9 cellular contexts compared by ENCODE assay signal in genomic region chr5:73499756-73500155, GRCh38. TPM values are rescaled to one million over a fixed set of nuclear protein-coding genes. Genes with fewer than 3 reads are reported as not detected.
DNase-seq lines count a peak whose midpoint lies in the region; ATAC-seq, FAIRE-seq and TF ChIP-seq lines count a peak whose summit lies in the region.
"Had no signal": no experiment of that assay in that cellular context is flagged by ENCODE, and none has a peak within 500 bp of the region (broad histone marks: within the 10 kb centered on the region; RNA-seq: fewer than 3 reads in every experiment).

No MANE protein-coding gene starts in this region.

- intact Hi-C loops in MCF 10A (cut with micrococcal nuclease) = no loop called here

- no peaks in the 10 kb centered on the region for H3K9me3 Mint-ChIP-seq in MCF 10A (ENCODE audit: unreplicated experiment)
- no peaks in the 10 kb centered on the region for H3K9me3 Mint-ChIP-seq in mesothelial cell of epicardium

- DNase-seq in MCF 10A (ENCODE audit: unreplicated experiment) = no peak
- no peak for DNase-seq in mesothelial cell of epicardium (ENCODE audit: low spot score in 2 of 2, unreplicated experiment in 2 of 2)
- DNase-seq in stimulated activated CD8-positive, alpha-beta memory T cell treated with anti-CD3 and anti-CD28 coated beads, Interleukin-4, amount 100 ng/mL, for 48 hours = no peak
- DNase-seq in OCI-M1 (lab: John Stamatoyannopoulos, UW) = no peak
- no peak for DNase-seq in frontal cortex (ENCODE audit: low spot score in 2 of 2)
- DNase-seq: caudate nucleus had no signal

- peak overlapping the region; percentile 98 for H3K27ac Mint-ChIP-seq in MCF 10A (ENCODE audit: low read depth, unreplicated experiment)
- peak overlapping the region; percentile 100 for H3K27ac Mint-ChIP-seq in mesothelial cell of epicardium

- no peak for FAIRE-seq in frontal cortex (lab: Jason Lieb, UNC)

- no peak overlapping the region for H2AFZ ChIP-seq in ACC112 (ENCODE audit: low read length, unreplicated experiment)

- H3K36me3 ChIP-seq in ACC112 (ENCODE audit: insufficient read depth, low read length) (peaks cover 41% of the 10 kb centered on the region), HUES48 (ENCODE audit: control insufficient read depth, insufficient read depth, low read length) (peaks cover 57% of the 10 kb centered on the region)

- no peak overlapping the region for H3K9ac ChIP-seq in HUES48 (ENCODE audit: low read depth, low read length)

- H3K79me2 ChIP-seq in ACC112 (ENCODE audit: control insufficient read depth, insufficient read depth, low read length, unreplicated experiment) = peaks cover 55% of the 10 kb centered on the region

- peaks cover 68% of the 10 kb centered on the region for H3K36me3 Mint-ChIP-seq in MCF 10A (ENCODE audit: insufficient read depth, unreplicated experiment)
- peaks cover 25% of the 10 kb centered on the region for H3K36me3 Mint-ChIP-seq in mesothelial cell of epicardium

- no peak for ATAC-seq in GM18505 (IDR thresholded peaks at IDR 0.05; ENCODE audit: unreplicated experiment)

- peaks cover 27% of the 10 kb centered on the region for H3K4me1 ChIP-seq in ACC112 (ENCODE audit: control insufficient read depth, insufficient read depth, low read length, unreplicated experiment)
- peaks cover 28% of the 10 kb centered on the region for H3K4me1 ChIP-seq in HUES48 (ENCODE audit: control insufficient read depth, insufficient read depth, low read length)

- no peaks in the 10 kb centered on the region for H3K27me3 ChIP-seq in ACC112 (ENCODE audit: insufficient read depth, low read length)
- no peaks in the 10 kb centered on the region for H3K27me3 ChIP-seq in HUES48 (ENCODE audit: control insufficient read depth, insufficient read depth, low read length)

- H3K4me3 ChIP-seq in ACC112 (ENCODE audit: low read depth, low read length) = peak overlapping the region; percentile 91
- peak overlapping the region; percentile 92 for H3K4me3 ChIP-seq in HUES48 (ENCODE audit: low read depth, low read length)

- no TSS peak for BruUV-seq in MCF 10A (replicated peaks; lab: Mats Ljungman, UMichigan)

- no peak for TF ChIP-seq CTCF in MCF 10A (IDR thresholded peaks at IDR 0.05; ENCODE audit: unreplicated experiment)
- TF ChIP-seq CTCF in mesothelial cell of epicardium (IDR thresholded peaks at IDR 0.05; ENCODE audit: unreplicated experiment) = no peak

- peak overlapping the region; percentile 86; the same call in 1 of the 2 replicates for H3K27ac ChIP-seq in ACC112 (ENCODE audit: low read depth, low read length)
- H3K27ac ChIP-seq in HUES48 (ENCODE audit: low read depth, low read length) = peak overlapping the region; percentile 10

- no peaks in the 10 kb centered on the region for H3K9me3 ChIP-seq in HUES48 (ENCODE audit: control insufficient read depth, insufficient read depth, low read length)

- H3K4me3 Mint-ChIP-seq in MCF 10A (ENCODE audit: unreplicated experiment) = peak overlapping the region; percentile 94
- H3K4me3 Mint-ChIP-seq in mesothelial cell of epicardium = peak overlapping the region; percentile 98

- POLR2A ChIA-PET in MCF 10A (lab: Yijun Ruan, JAX) = interaction anchor here (0.7 to 6.1 kb wide), 15 partner anchors 8 to 544 kb away, joined by 3 to 84 read pairs (median 22); partner anchors contain the start of genes ANKRA2, FCHO2, FOXD1 and UTP15

- no peaks in the 10 kb centered on the region for H3K27me3 Mint-ChIP-seq in MCF 10A (ENCODE audit: insufficient read depth, unreplicated experiment)
- H3K27me3 Mint-ChIP-seq in mesothelial cell of epicardium (ENCODE audit: low read depth) = no peaks in the 10 kb centered on the region

- CTCF ChIA-PET in MCF 10A (lab: Yijun Ruan, JAX) = interaction anchor here (0.6 to 1.6 kb wide), 7 partner anchors 9 to 416 kb away, joined by 3 to 5 read pairs (median 4); no protein-coding TSS in a partner anchor

- H3K4me1 Mint-ChIP-seq in MCF 10A (ENCODE audit: insufficient read depth, unreplicated experiment) (peaks cover 15% of the 10 kb centered on the region), mesothelial cell of epicardium (peaks cover 32% of the 10 kb centered on the region)

- no peak for TF ChIP-seq POLR2A in GM18505 (IDR thresholded peaks at IDR 0.05; ENCODE audit: borderline replicate concordance, extremely low read depth, insufficient read depth, insufficient read length)

RNA-seq across cellular contexts. Expression of gene BTF3, which starts 1.5 kb away (rescaled TPM):
- total RNA-seq in MCF 10A (2022) = 937 and 946 TPM in 2 replicates
- 641 to 666 TPM (median 655 TPM) in 3 replicates for total RNA-seq in mesothelial cell of epicardium
- 230 TPM for total RNA-seq in frontal cortex

RNA-seq across cellular contexts. Expression of gene FOXD1, which starts 51.2 kb away (rescaled TPM):
- 46.4 and 50.9 TPM in 2 replicates for total RNA-seq in MCF 10A (2022)
- 0.09 TPM in 1 of 3 replicates, not detected in the others for total RNA-seq in mesothelial cell of epicardium
- total RNA-seq in frontal cortex = 0.82 TPM

Comparison
In these comparisons a context has a peak if more than half of its experiments do, and no peak if none do; other contexts are left out.
1. RNA of gene FOXD1, which starts 51.2 kb away (total RNA-seq): 46.4 to 50.9 TPM in MCF 10A; 0.82 TPM in frontal cortex (single experiment) and 0.09 TPM in mesothelial cell of epicardium; every median in the first group is over 10 times any median in the second.